Comparison of ENCODE assay signal across 1 cellular context in genomic region chr4:38663021-38663800, GRCh38.
A peak's percentile ranks its signal among the peaks of the same experiment; 100 is the strongest.
TF ChIP-seq lines count a peak whose summit lies in the region.

No MANE protein-coding gene starts in this region.

TF ChIP-seq in HEK293, 187 proteins besides CTCF, POLR2A, EP300 and RAD21 (continued from another document):
- no peak for TF ChIP-seq ZNF398 (tag by site-specific recombination; IDR thresholded peaks at IDR 0.05)
- no peak for TF ChIP-seq HOXD13 (CRISPR knock-in tag; IDR thresholded peaks at IDR 0.05; ENCODE audit: borderline replicate concordance)
- TF ChIP-seq WT1 (tag by site-specific recombination; IDR thresholded peaks at IDR 0.05), result no peak
- TF ChIP-seq KLF9 (tag by site-specific recombination; IDR thresholded peaks at IDR 0.05; ENCODE audit: low read depth), result no peak
- TF ChIP-seq ZNF544 (tag by site-specific recombination; IDR thresholded peaks at IDR 0.05), result no peak
- TF ChIP-seq GLIS1 (tag by site-specific recombination; IDR thresholded peaks at IDR 0.05), result 0 out of 2 replicates have a peak, but pooled peaks have one; percentile 10
- no peak for TF ChIP-seq ZNF518A (tag by site-specific recombination; conservative IDR thresholded peaks at IDR 0.05; ENCODE audit: low read depth)
- peak; percentile 32; the same call in 1 of the 2 replicates for TF ChIP-seq ZBTB8A (tag by site-specific recombination; IDR thresholded peaks at IDR 0.05)
- TF ChIP-seq ZNF473 (tag by site-specific recombination; IDR thresholded peaks at IDR 0.05), result no peak
- no peak for TF ChIP-seq ZNF777 (tag by site-specific recombination; IDR thresholded peaks at IDR 0.05; ENCODE audit: borderline replicate concordance)
